In the genomic region with DNA sequence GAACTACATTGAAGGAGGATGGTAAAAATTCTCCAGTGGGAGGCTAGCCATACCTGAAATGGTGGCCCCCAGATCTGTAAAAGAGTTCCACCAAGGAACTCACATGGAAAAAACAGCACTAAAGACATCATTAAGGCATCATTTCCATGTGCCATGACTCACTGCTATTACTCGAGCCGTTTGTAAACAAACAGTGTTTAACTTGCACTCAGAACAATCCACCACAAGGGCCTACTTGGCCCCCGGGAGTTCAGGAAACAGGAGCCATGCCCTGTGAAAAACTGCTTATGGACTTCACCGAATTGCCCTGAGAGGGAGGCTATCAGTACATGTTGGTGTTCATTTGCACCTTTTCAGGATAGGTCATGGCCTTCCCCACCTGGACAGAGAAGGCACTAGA, we compare ENCODE assay signal across 1 cellular context.
A peak's percentile ranks its signal among the peaks of the same experiment; 100 is the strongest.
TF ChIP-seq lines count a peak whose summit lies in the region.

No MANE protein-coding gene starts in this region.

TF ChIP-seq in K562, 482 proteins besides CTCF, POLR2A, EP300 and RAD21 (continued from another document):
- TF ChIP-seq ZNF655 (CRISPR knock-in tag; IDR thresholded peaks at IDR 0.05) (no peak), GTF2A2 (tag; IDR thresholded peaks at IDR 0.05) (no peak), ZNF282 (CRISPR knock-in tag; IDR thresholded peaks at IDR 0.05) (no peak), CHCHD3 (CRISPR knock-in tag; IDR thresholded peaks at IDR 0.05) (no peak), PRMT5 (CRISPR knock-in tag; IDR thresholded peaks at IDR 0.05) (no peak), TAL1 (IDR thresholded peaks at IDR 0.05) (no peak), NR1H2 (CRISPR knock-in tag; IDR thresholded peaks at IDR 0.05) (no peak), PHB2 (IDR thresholded peaks at IDR 0.05; ENCODE audit: low read depth) (no peak), SMARCA5 (IDR thresholded peaks at IDR 0.05) (no peak), KDM5B (IDR thresholded peaks at IDR 0.05; ENCODE audit: insufficient replicate concordance, low read depth, low read length) (no peak), LEF1 (IDR thresholded peaks at IDR 0.05) (no peak), ETV6 (IDR thresholded peaks at IDR 0.05; ENCODE audit: borderline replicate concordance in 1 of 2, low read depth in 2 of 2, low read length in 1 of 2) (no peak), ETV6 (CRISPR knock-in tag; IDR thresholded peaks at IDR 0.05; ENCODE audit: borderline replicate concordance) (no peak), KDM2B (CRISPR knock-in tag; IDR thresholded peaks at IDR 0.05) (no peak), FOXA3 (CRISPR knock-in tag; conservative IDR thresholded peaks at IDR 0.05 in 1 of 2, IDR thresholded peaks at IDR 0.05 in 1 of 2) (peak in 1 of 2 experiments; percentile 17; a peak in 2 of 4 replicates), SP1 (CRISPR knock-in tag; IDR thresholded peaks at IDR 0.05) (no peak), MXD1 (CRISPR knock-in tag; IDR thresholded peaks at IDR 0.05; ENCODE audit: borderline replicate concordance, poor library complexity, severe bottlenecking) (no peak), ZNF778 (CRISPR knock-in tag; IDR thresholded peaks at IDR 0.05) (no peak), FOXP1 (CRISPR knock-in tag; IDR thresholded peaks at IDR 0.05) (no peak), KDM4B (IDR thresholded peaks at IDR 0.05; ENCODE audit: borderline replicate concordance in 2 of 2, low read depth in 1 of 2) (no peak)
- TF ChIP-seq, protein P1, sequence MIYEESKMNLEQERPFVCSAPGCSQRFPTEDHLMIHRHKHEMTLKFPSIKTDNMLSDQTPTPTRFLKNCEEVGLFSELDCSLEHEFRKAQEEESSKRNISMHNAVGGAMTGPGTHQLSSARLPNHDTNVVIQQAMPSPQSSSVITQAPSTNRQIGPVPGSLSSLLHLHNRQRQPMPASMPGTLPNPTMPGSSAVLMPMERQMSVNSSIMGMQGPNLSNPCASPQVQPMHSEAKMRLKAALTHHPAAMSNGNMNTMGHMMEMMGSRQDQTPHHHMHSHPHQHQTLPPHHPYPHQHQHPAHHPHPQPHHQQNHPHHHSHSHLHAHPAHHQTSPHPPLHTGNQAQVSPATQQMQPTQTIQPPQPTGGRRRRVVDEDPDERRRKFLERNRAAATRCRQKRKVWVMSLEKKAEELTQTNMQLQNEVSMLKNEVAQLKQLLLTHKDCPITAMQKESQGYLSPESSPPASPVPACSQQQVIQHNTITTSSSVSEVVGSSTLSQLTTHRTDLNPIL (CRISPR knock-in tag; IDR thresholded peaks at IDR 0.05): no peak
- TF ChIP-seq, protein P2, sequence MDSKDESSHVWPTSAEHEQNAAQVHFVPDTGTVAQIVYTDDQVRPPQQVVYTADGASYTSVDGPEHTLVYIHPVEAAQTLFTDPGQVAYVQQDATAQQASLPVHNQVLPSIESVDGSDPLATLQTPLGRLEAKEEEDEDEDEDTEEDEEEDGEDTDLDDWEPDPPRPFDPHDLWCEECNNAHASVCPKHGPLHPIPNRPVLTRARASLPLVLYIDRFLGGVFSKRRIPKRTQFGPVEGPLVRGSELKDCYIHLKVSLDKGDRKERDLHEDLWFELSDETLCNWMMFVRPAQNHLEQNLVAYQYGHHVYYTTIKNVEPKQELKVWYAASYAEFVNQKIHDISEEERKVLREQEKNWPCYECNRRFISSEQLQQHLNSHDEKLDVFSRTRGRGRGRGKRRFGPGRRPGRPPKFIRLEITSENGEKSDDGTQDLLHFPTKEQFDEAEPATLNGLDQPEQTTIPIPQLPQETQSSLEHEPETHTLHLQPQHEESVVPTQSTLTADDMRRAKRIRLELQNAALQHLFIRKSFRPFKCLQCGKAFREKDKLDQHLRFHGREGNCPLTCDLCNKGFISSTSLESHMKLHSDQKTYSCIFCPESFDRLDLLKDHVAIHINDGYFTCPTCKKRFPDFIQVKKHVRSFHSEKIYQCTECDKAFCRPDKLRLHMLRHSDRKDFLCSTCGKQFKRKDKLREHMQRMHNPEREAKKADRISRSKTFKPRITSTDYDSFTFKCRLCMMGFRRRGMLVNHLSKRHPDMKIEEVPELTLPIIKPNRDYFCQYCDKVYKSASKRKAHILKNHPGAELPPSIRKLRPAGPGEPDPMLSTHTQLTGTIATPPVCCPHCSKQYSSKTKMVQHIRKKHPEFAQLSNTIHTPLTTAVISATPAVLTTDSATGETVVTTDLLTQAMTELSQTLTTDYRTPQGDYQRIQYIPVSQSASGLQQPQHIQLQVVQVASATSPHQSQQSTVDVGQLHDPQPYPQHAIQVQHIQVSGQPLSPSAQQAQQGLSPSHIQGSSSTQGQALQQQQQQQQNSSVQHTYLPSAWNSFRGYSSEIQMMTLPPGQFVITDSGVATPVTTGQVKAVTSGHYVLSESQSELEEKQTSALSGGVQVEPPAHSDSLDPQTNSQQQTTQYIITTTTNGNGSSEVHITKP (IDR thresholded peaks at IDR 0.05; ENCODE audit: partially characterized antibody): no peak
